Comparison of ENCODE assay signal across 8 cellular contexts in genomic region chr9:113463418-113464285, GRCh38. TPM values are rescaled to one million over a fixed set of nuclear protein-coding genes. Genes with fewer than 3 reads are reported as not detected.
A peak's percentile ranks its signal among the peaks of the same experiment; 100 is the strongest.
DNase-seq lines count a peak whose midpoint lies in the region; ATAC-seq and TF ChIP-seq lines count a peak whose summit lies in the region.

Gene RGS3 (plus strand): TSS chr9:113463727. CDS start chr9:113463803, 76 bp downstream.

- CTCF ChIA-PET in mammary epithelial cell (lab: Charles Lee; ENCODE audit: low non-redundant PET): interaction anchor here (0.7 to 0.9 kb wide), 2 partner anchors 128 to 192 kb away, joined by 4 read pairs; no protein-coding TSS in a partner anchor

- in situ Hi-C loops in mammary epithelial cell (cut with MboI; ENCODE audit: low sequenced_read_pairs in 2 of 2): no loop called here

- H2AFZ ChIP-seq in mammary epithelial cell (ENCODE audit: low read depth, low read length): peak within 1 kb of the TSS; percentile 79

- dilution Hi-C loops in mammary epithelial cell (cut with HindIII; ENCODE audit: low sequenced_read_pairs): loop anchor here (5.0 kb wide), 2 partner anchors 44 to 79 kb away; no protein-coding TSS in a partner anchor

- ATAC-seq in HG02973 (IDR thresholded peaks at IDR 0.05; ENCODE audit: unreplicated experiment): no peak

- no peak for TF ChIP-seq CTCF in HFF-Myc (IDR thresholded peaks at IDR 0.05; ENCODE audit: low read depth, low read length, missing control alignments)
- no peak for TF ChIP-seq CTCF in mammary epithelial cell (conservative IDR thresholded peaks at IDR 0.05 in 1 of 2, IDR thresholded peaks at IDR 0.05 in 1 of 2; ENCODE audit: extremely low read depth in 1 of 2, insufficient read depth in 1 of 2, low read depth in 1 of 2, low read length in 2 of 2)

- no peaks in the 10 kb centered on the region for H4K20me1 ChIP-seq in mammary epithelial cell (ENCODE audit: insufficient read depth, low read length)

- peak within 1 kb of the TSS; percentile 11 for H3K4me3 ChIP-seq in HFF-Myc (replicated peaks; ENCODE audit: low read depth, low read length)
- peak within 1 kb of the TSS in 1 of 3 experiments; percentile 32 for H3K4me3 ChIP-seq in mammary epithelial cell (replicated peaks in 1 of 3; ENCODE audit: insufficient read depth in 1 of 3, low read depth in 2 of 3, low read length in 3 of 3)
- peak within 1 kb of the TSS; percentile 79 to 84 for H3K4me3 ChIP-seq in stomach smooth muscle (ENCODE audit: low read length in 2 of 2)

- no peak for DNase-seq in HFF-Myc (ENCODE audit: extremely low read depth, low read depth)
- DNase-seq in NCI-H345 (lab: John Stamatoyannopoulos, UW): peak; percentile 89
- peak; percentile 29 for DNase-seq in mammary epithelial cell
- peak; percentile 80 for DNase-seq in kidney glomerular epithelial cell (lab: John Stamatoyannopoulos, UW)
- no peak for DNase-seq in globus pallidus (ENCODE audit: low spot score)
- no peak for DNase-seq in inferior parietal cortex (ENCODE audit: extremely low spot score)

- BruUV-seq in mammary epithelial cell (replicated peaks; lab: Mats Ljungman, UMichigan): no TSS peak

- H3K9ac ChIP-seq in mammary epithelial cell (ENCODE audit: insufficient read depth, low read length) (no peak within 1 kb of the TSS), stomach smooth muscle (ENCODE audit: low read length in 2 of 2) (peak within 1 kb of the TSS; percentile 65 to 76)

- H3K27me3 ChIP-seq in mammary epithelial cell (ENCODE audit: insufficient read depth, low read length) (peaks cover 12% of the 10 kb centered on the region), stomach smooth muscle (ENCODE audit: control insufficient read depth in 1 of 2, insufficient read depth in 2 of 2, low read length in 2 of 2) (no peaks in the 10 kb centered on the region)

- WGBS in mammary epithelial cell (ENCODE audit: low coverage, missing lambda C conversion rate): 23% methylated on average over 25 of the region's 55 CpGs

- no peaks in the 10 kb centered on the region for H3K9me3 ChIP-seq in mammary epithelial cell (replicated peaks; ENCODE audit: insufficient read depth, low read length)
- no peaks in the 10 kb centered on the region for H3K9me3 ChIP-seq in stomach smooth muscle (ENCODE audit: control insufficient read depth in 2 of 2, low read length in 2 of 2)

- H3K79me2 ChIP-seq in mammary epithelial cell (ENCODE audit: insufficient read depth, low read length): no peaks in the 10 kb centered on the region

- no peaks in the 10 kb centered on the region for H3K36me3 ChIP-seq in mammary epithelial cell (ENCODE audit: insufficient read depth, low read length)
- H3K36me3 ChIP-seq in stomach smooth muscle (ENCODE audit: control insufficient read depth in 2 of 2, insufficient read depth in 2 of 2, low read length in 2 of 2): no peaks in the 10 kb centered on the region

- H3K27ac ChIP-seq in mammary epithelial cell (ENCODE audit: insufficient read depth, low read depth, low read length) (no peak within 1 kb of the TSS), stomach smooth muscle (ENCODE audit: low read length) (peak within 1 kb of the TSS; percentile 69)

- H3K4me1 ChIP-seq in mammary epithelial cell (ENCODE audit: insufficient read depth, low read length) (peaks cover 8% of the 10 kb centered on the region), stomach smooth muscle (ENCODE audit: control insufficient read depth, insufficient read depth, low read length) (peaks cover 22% of the 10 kb centered on the region)

- intact Hi-C loops in mammary epithelial cell (cut with micrococcal nuclease): no loop called here

- peak within 1 kb of the TSS; percentile 90 for H3K4me2 ChIP-seq in mammary epithelial cell (ENCODE audit: insufficient read depth, low read depth, low read length)

RNA-seq across cellular contexts. Expression of gene RGS3, which starts in this region (rescaled TPM):
- total RNA-seq in mammary epithelial cell: 10 to 100 TPM; 52.2 to 63.5 TPM
- polyA plus RNA-seq in mammary epithelial cell: 48.0 TPM
- 48.2 TPM for polyA minus RNA-seq in mammary epithelial cell

Comparison
In these comparisons a context has a peak if more than half of its experiments do, and no peak if none do; other contexts are left out.
1. DNase-seq: peak in NCI-H345 (single experiment), mammary epithelial cell (single experiment) and kidney glomerular epithelial cell (single experiment); none in HFF-Myc (single experiment), globus pallidus (single experiment) and inferior parietal cortex (single experiment).